9 cellular contexts compared by ENCODE assay signal in genomic region chr10:62437696-62438095, GRCh38.
DNase-seq lines count a peak whose midpoint lies in the region; ATAC-seq and TF ChIP-seq lines count a peak whose summit lies in the region.
"Had no signal": no experiment of that assay in that cellular context is flagged by ENCODE, and none has a peak within 500 bp of the region (broad histone marks: within the 10 kb centered on the region; RNA-seq: fewer than 3 reads in every experiment).

No MANE protein-coding gene starts in this region.

- DNase-seq in NCI-H2196 (lab: John Stamatoyannopoulos, UW; ENCODE audit: unreplicated experiment) (peak; percentile 18), NCI-H2196 treated with DMSO at 0.1 percent for 48 hours (lab: John Stamatoyannopoulos, UW; ENCODE audit: unreplicated experiment) (no peak), HAP-1 (ENCODE audit: low spot score in 2 of 2) (peak; percentile 38 to 42), NCI-H345 treated with DMSO at 0.1 percent for 48 hours (lab: John Stamatoyannopoulos, UW; ENCODE audit: unreplicated experiment) (peak; percentile 11), astrocyte of the spinal cord (ENCODE audit: low read depth, low spot score) (peak; percentile 88), immature natural killer cell (peak; percentile 56 to 66 (median 59))
- DNase-seq in stimulated activated naive B cell treated with anti-CD40 and anti-IgM and Interleukin-4, amounts not matched to agents 10 μg/mL and 1 μg/mL and 100 μg/mL, for 72 hours: no peak
- DNase-seq in activated CD4-positive, alpha-beta T cell treated with anti-CD3 and anti-CD28 coated beads for 36 hours: no peak

- no peaks in the 10 kb centered on the region for H3K9me3 Mint-ChIP-seq in immature natural killer cell
- H3K9me3 Mint-ChIP-seq in stimulated activated naive B cell treated with anti-CD40 and anti-IgM and Interleukin-4, amounts not matched to agents 10 μg/mL and 1 μg/mL and 100 μg/mL, for 72 hours: no peaks in the 10 kb centered on the region
- no peaks in the 10 kb centered on the region for H3K9me3 Mint-ChIP-seq in activated CD4-positive, alpha-beta T cell treated with anti-CD3 and anti-CD28 coated beads for 36 hours (ENCODE audit: low read depth)

- in situ Hi-C loops in HAP-1 (cut with MboI; ENCODE audit: low sequenced_read_pairs) (loop anchor here (10.0 kb wide), 1 partner anchor 157 kb away; no protein-coding TSS in a partner anchor), astrocyte of the spinal cord (cut with HindIII; ENCODE audit: low sequenced_read_pairs) (no loop called here)

- H3K27ac Mint-ChIP-seq in immature natural killer cell: no peak overlapping the region
- H3K27ac Mint-ChIP-seq in stimulated activated naive B cell treated with anti-CD40 and anti-IgM and Interleukin-4, amounts not matched to agents 10 μg/mL and 1 μg/mL and 100 μg/mL, for 72 hours: no peak overlapping the region
- no peak overlapping the region for H3K27ac Mint-ChIP-seq in activated CD4-positive, alpha-beta T cell treated with anti-CD3 and anti-CD28 coated beads for 36 hours
- H3K27ac Mint-ChIP-seq: activated naive CD8-positive, alpha-beta T cell had no signal

- peaks cover 2 to 4% of the 10 kb centered on the region in 2 donors for H3K4me1 Mint-ChIP-seq in immature natural killer cell
- peaks cover 9 to 25% of the 10 kb centered on the region in 2 donors for H3K4me1 Mint-ChIP-seq in stimulated activated naive B cell treated with anti-CD40 and anti-IgM and Interleukin-4, amounts not matched to agents 10 μg/mL and 1 μg/mL and 100 μg/mL, for 72 hours
- H3K4me1 Mint-ChIP-seq in activated CD4-positive, alpha-beta T cell treated with anti-CD3 and anti-CD28 coated beads for 36 hours: peaks cover 19% of the 10 kb centered on the region

- intact Hi-C loops in activated CD4-positive, alpha-beta T cell treated with anti-CD3 and anti-CD28 coated beads for 36 hours (cut with DNase I, micrococcal nuclease): loop anchor here (1.0 to 10.0 kb wide), 7 partner anchors 157 to 721 kb away; partner anchors contain the start of gene EGR2 (in 1 of the 2)

- no peaks in the 10 kb centered on the region for H3K36me3 ChIP-seq in HAP-1 (replicated peaks)

- CTCF ChIA-PET in activated CD4-positive, alpha-beta T cell treated with anti-CD3 and anti-CD28 coated beads for 36 hours (lab: Charles Lee): interaction anchor here (0.6 to 4.0 kb wide), 33 partner anchors 9 to 1959 kb away, joined by 3 to 23 read pairs (median 4); partner anchors contain the start of gene NRBF2

- no peaks in the 10 kb centered on the region for H3K27me3 ChIP-seq in HAP-1 (ENCODE audit: low read depth)

- H3K4me3 Mint-ChIP-seq in immature natural killer cell: no peak overlapping the region
- H3K4me3 Mint-ChIP-seq in stimulated activated naive B cell treated with anti-CD40 and anti-IgM and Interleukin-4, amounts not matched to agents 10 μg/mL and 1 μg/mL and 100 μg/mL, for 72 hours: no peak overlapping the region
- no peak overlapping the region for H3K4me3 Mint-ChIP-seq in activated CD4-positive, alpha-beta T cell treated with anti-CD3 and anti-CD28 coated beads for 36 hours
- H3K4me3 Mint-ChIP-seq: activated naive CD8-positive, alpha-beta T cell had no signal

- H3K4me1 ChIP-seq in HAP-1: no peaks in the 10 kb centered on the region

- H3K27me3 Mint-ChIP-seq in immature natural killer cell (ENCODE audit: low read depth in 3 of 3): peaks cover 0 to 5% (median under 1%) of the 10 kb centered on the region in 3 donors
- H3K27me3 Mint-ChIP-seq in stimulated activated naive B cell treated with anti-CD40 and anti-IgM and Interleukin-4, amounts not matched to agents 10 μg/mL and 1 μg/mL and 100 μg/mL, for 72 hours: no peaks in the 10 kb centered on the region
- H3K27me3 Mint-ChIP-seq in activated CD4-positive, alpha-beta T cell treated with anti-CD3 and anti-CD28 coated beads for 36 hours: peaks cover 20% of the 10 kb centered on the region

- no peaks in the 10 kb centered on the region for H3K9me3 ChIP-seq in HAP-1

- H3K36me3 Mint-ChIP-seq in immature natural killer cell: no peaks in the 10 kb centered on the region
- no peaks in the 10 kb centered on the region for H3K36me3 Mint-ChIP-seq in stimulated activated naive B cell treated with anti-CD40 and anti-IgM and Interleukin-4, amounts not matched to agents 10 μg/mL and 1 μg/mL and 100 μg/mL, for 72 hours
- no peaks in the 10 kb centered on the region for H3K36me3 Mint-ChIP-seq in activated CD4-positive, alpha-beta T cell treated with anti-CD3 and anti-CD28 coated beads for 36 hours (ENCODE audit: low read depth)
- H3K36me3 Mint-ChIP-seq: activated naive CD8-positive, alpha-beta T cell had no signal

- peak; percentile 68 for TF ChIP-seq CTCF in astrocyte of the spinal cord (IDR thresholded peaks at IDR 0.05; ENCODE audit: low read depth, low read length)

- POLR2A ChIA-PET in activated CD4-positive, alpha-beta T cell treated with anti-CD3 and anti-CD28 coated beads for 36 hours (lab: Charles Lee): interaction anchor here (0.8 kb wide), 1 partner anchor 156 kb away, joined by 5 read pairs; no protein-coding TSS in a partner anchor

- H3K4me3 ChIP-seq in HAP-1 (no peak overlapping the region), astrocyte of the spinal cord (ENCODE audit: low read depth, low read length) (no peak overlapping the region)

- ATAC-seq in stimulated activated naive B cell treated with anti-CD40 and anti-IgM and Interleukin-4, amounts not matched to agents 10 μg/mL and 1 μg/mL and 100 μg/mL, for 72 hours (replicated peaks): peak; percentile 57 to 64
- no peak for ATAC-seq in activated CD4-positive, alpha-beta T cell treated with anti-CD3 and anti-CD28 coated beads for 36 hours

Comparison
In these comparisons a context has a peak if more than half of its experiments do, and no peak if none do; other contexts are left out.
1. DNase-seq: peak in NCI-H2196 (single experiment), HAP-1 (2 of 2), NCI-H345 treated with DMSO at 0.1 percent for 48 hours (single experiment), astrocyte of the spinal cord (single experiment) and immature natural killer cell (3 of 3); none in NCI-H2196 treated with DMSO at 0.1 percent for 48 hours (single experiment), stimulated activated naive B cell treated with anti-CD40 and anti-IgM and Interleukin-4, amounts not matched to agents 10 μg/mL and 1 μg/mL and 100 μg/mL, for 72 hours (single experiment) and activated CD4-positive, alpha-beta T cell treated with anti-CD3 and anti-CD28 coated beads for 36 hours (single experiment).